ENCODE assay signal across 11 cellular contexts in genomic region chr7:117446220-117446815, GRCh38. TPM values are rescaled to one million over a fixed set of nuclear protein-coding genes. Genes with fewer than 3 reads are reported as not detected.
"Had no signal": no experiment of that assay in that cellular context is flagged by ENCODE, and none has a peak within 500 bp of the region (broad histone marks: within the 10 kb centered on the region; RNA-seq: fewer than 3 reads in every experiment).

No MANE protein-coding gene starts in this region.

- H3K36me3 ChIP-seq: HAP-1 had no signal

- ATAC-seq: HCT116, K562 had no signal

- H3K4me3 Mint-ChIP-seq: HFFc6 had no signal

- H3K9me3 Mint-ChIP-seq: HFFc6 had no signal

- H3K4me3 ChIP-seq: GM23248, HAP-1, K562 had no signal

- H3K4me1 ChIP-seq: HAP-1 had no signal

- H3K27ac ChIP-seq: GM23248 had no signal

- H3K9me3 ChIP-seq: HAP-1 had no signal

- H3K27ac Mint-ChIP-seq: HFFc6 had no signal

- DNase-seq: GM23248, GOT3, H7, HFFc6, IMR-90, KG1 had no signal

RNA-seq across cellular contexts. Expression of gene ASZ1, which starts 19.0 kb away (rescaled TPM):
- total RNA-seq: GM23248, H7, HFFc6, HT-29, IMR-90, K562 had no signal
- polyA plus RNA-seq: GM23248, IMR-90, K562 had no signal

RNA-seq across cellular contexts. Expression of gene CFTR, which starts 33.5 kb away (rescaled TPM):
- total RNA-seq: GM23248, H4, HFFc6 had no signal
- polyA plus RNA-seq: GM23248, K562 had no signal
